In the genomic region with DNA sequence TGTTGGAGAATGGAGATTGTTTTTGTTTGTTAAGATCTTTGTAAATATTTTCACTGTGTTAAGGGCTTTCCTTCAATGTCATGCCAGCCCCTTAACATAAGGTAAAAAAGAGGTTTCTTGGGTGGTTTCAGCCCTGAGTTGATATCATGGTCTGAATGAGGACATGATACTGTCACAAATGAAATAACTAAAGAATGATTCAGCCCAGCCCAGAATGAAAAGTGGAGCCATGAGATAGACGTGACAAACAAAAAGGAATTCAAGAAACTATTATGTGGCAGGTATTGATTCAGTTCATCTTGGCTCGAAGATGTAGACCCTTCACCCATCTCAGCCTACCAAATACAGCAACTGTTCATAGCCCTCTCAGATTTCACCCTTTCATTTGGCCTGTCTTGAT, we compare ENCODE assay signal across 31 cellular contexts.
"Had no signal": no experiment of that assay in that cellular context is flagged by ENCODE, and none has a peak within 500 bp of the region (broad histone marks: within the 10 kb centered on the region; RNA-seq: fewer than 3 reads in every experiment).

No MANE protein-coding gene starts in this region.

- H3K27ac ChIP-seq: brain microvascular endothelial cell, epithelial cell of prostate, esophagus squamous epithelium, hepatocyte, pancreas, prostate gland, tibial nerve had no signal

- H3K36me3 Mint-ChIP-seq: mesothelial cell of epicardium, WTC11 had no signal

- H3K4me1 Mint-ChIP-seq: activated CD4-positive, alpha-beta memory T cell treated with anti-CD3 and anti-CD28 coated beads, Interleukin-2, amount 10 ng/mL, durations not matched to agents 7 days and 5 days; activated T-helper 17 cell treated with anti-CD3 and anti-CD28 coated beads, Interleukin-2, amount 50 U/mL, for 72 hours; mesothelial cell of epicardium; neural crest cell had no signal

- H3K4me1 ChIP-seq: esophagus squamous epithelium, pancreas, prostate gland had no signal

- H3K9me3 Mint-ChIP-seq: activated CD4-positive, alpha-beta memory T cell treated with anti-CD3 and anti-CD28 coated beads, Interleukin-2, amount 10 ng/mL, durations not matched to agents 7 days and 5 days; activated CD4-positive, alpha-beta T cell treated with anti-CD3 and anti-CD28 coated beads, Interleukin-2, amount 10 ng/mL, durations not matched to agents 7 days and 5 days; activated T-cell treated with anti-CD3 and anti-CD28 coated beads, Interleukin-2, amount 50 U/mL, for 24 hours; activated T-helper 17 cell treated with anti-CD3 and anti-CD28 coated beads, Interleukin-2, amount 50 U/mL, for 72 hours; dendritic cell treated with granulocyte-macrophage colony-stimulating factor and Interleukin-4, amounts not matched to agents 40 ng/mL and 50 ng/mL, for 4 days; mesothelial cell of epicardium; naive thymus-derived CD8-positive, alpha-beta T cell; neural crest cell; WTC11 had no signal

- H3K27me3 ChIP-seq: brain microvascular endothelial cell, esophagus squamous epithelium, hepatocyte, pancreas, tibial nerve had no signal

- H3K36me3 ChIP-seq: brain microvascular endothelial cell, esophagus squamous epithelium, pancreas, prostate gland, tibial nerve had no signal

- H3K4me3 ChIP-seq: esophagus squamous epithelium, hepatocyte, pancreas, prostate gland, tibial nerve had no signal

- H3K4me3 Mint-ChIP-seq: activated CD4-positive, alpha-beta memory T cell treated with anti-CD3 and anti-CD28 coated beads, Interleukin-2, amount 10 ng/mL, durations not matched to agents 7 days and 5 days; activated CD4-positive, alpha-beta T cell treated with anti-CD3 and anti-CD28 coated beads, Interleukin-2, amount 10 ng/mL, durations not matched to agents 7 days and 5 days; activated T-cell treated with anti-CD3 and anti-CD28 coated beads, Interleukin-2, amount 50 U/mL, for 24 hours; activated T-helper 17 cell treated with anti-CD3 and anti-CD28 coated beads, Interleukin-2, amount 50 U/mL, for 72 hours; dendritic cell treated with granulocyte-macrophage colony-stimulating factor and Interleukin-4, amounts not matched to agents 40 ng/mL and 50 ng/mL, for 4 days; mesothelial cell of epicardium; naive thymus-derived CD8-positive, alpha-beta T cell; neural crest cell; T-helper 17 cell; WTC11 had no signal

- ATAC-seq: activated T-helper 17 cell treated with anti-CD3 and anti-CD28 coated beads, Interleukin-2, amount 50 U/mL, for 72 hours; naive thymus-derived CD8-positive, alpha-beta T cell; pancreas; T-helper 17 cell; WTC11 had no signal

- H3K9me3 ChIP-seq: esophagus squamous epithelium, pancreas, prostate gland, tibial nerve had no signal

- H3K27me3 Mint-ChIP-seq: activated T-cell treated with anti-CD3 and anti-CD28 coated beads, Interleukin-2, amount 50 U/mL, for 24 hours; activated T-helper 17 cell treated with anti-CD3 and anti-CD28 coated beads, Interleukin-2, amount 50 U/mL, for 72 hours; naive thymus-derived CD8-positive, alpha-beta T cell had no signal

- DNase-seq: activated CD4-positive, alpha-beta memory T cell treated with anti-CD3 and anti-CD28 coated beads, Interleukin-2, amount 10 ng/mL, durations not matched to agents 7 days and 5 days; activated CD4-positive, alpha-beta T cell treated with anti-CD3 and anti-CD28 coated beads for 1 hour; activated CD4-positive, alpha-beta T cell treated with anti-CD3 and anti-CD28 coated beads, Interleukin-2, amount 10 ng/mL, durations not matched to agents 7 days and 5 days; activated CD8-positive, alpha-beta memory T cell treated with anti-CD3 and anti-CD28 coated beads, Interleukin-2, amount 50 U/mL, for 48 hours; activated gamma-delta T cell treated with Interleukin-2 at 50 U/mL for 16 hours; activated naive CD4-positive, alpha-beta T cell treated with anti-CD3 and anti-CD28 coated beads, Interleukin-2, amount 50 U/mL, for 16 hours; activated T-cell treated with anti-CD3 and anti-CD28 coated beads, Interleukin-2, amount 50 U/mL, for 24 hours; amniotic stem cell; brain microvascular endothelial cell; central memory CD4-positive, alpha-beta T cell; effector CD4-positive, alpha-beta T cell; esophagus squamous epithelium; foreskin melanocyte; islet precursor cell; left cardiac atrium; naive thymus-derived CD8-positive, alpha-beta T cell; nucleus accumbens; pancreas; stimulated activated CD4-positive, alpha-beta T cell treated with anti-CD3 and anti-CD28 coated beads, Interleukin-2, amount 100 ng/mL, for 48 hours; stimulated activated naive CD4-positive, alpha-beta T cell treated with Interleukin-2 at 50 U/mL for 16 hours; T-helper 17 cell; T1000 had no signal
